ENCODE assay signal across 9 cellular contexts in genomic region chr11:118622376-118623290, GRCh38. TPM values are rescaled to one million over a fixed set of nuclear protein-coding genes. Genes with fewer than 3 reads are reported as not detected.
DNase-seq lines count a peak whose midpoint lies in the region; ATAC-seq and TF ChIP-seq lines count a peak whose summit lies in the region.
"Had no signal": no experiment of that assay in that cellular context is flagged by ENCODE, and none has a peak within 500 bp of the region (broad histone marks: within the 10 kb centered on the region; RNA-seq: fewer than 3 reads in every experiment).

No MANE protein-coding gene starts in this region.

- H3K4me1 Mint-ChIP-seq in activated naive CD4-positive, alpha-beta T cell treated with anti-CD3 and anti-CD28 coated beads, Interleukin-2, amount 50 U/mL, for 24 hours, result peaks cover 14% of the 10 kb centered on the region
- peaks cover 13% of the 10 kb centered on the region for H3K4me1 Mint-ChIP-seq in activated naive CD4-positive, alpha-beta T cell treated with anti-CD3 and anti-CD28 coated beads, Interleukin-2, amount 10 ng/mL, durations not matched to agents 7 days and 5 days

- intact Hi-C loops in Right ventricle myocardium inferior (cut with DNase I), result no loop called here

- H3K27me3 Mint-ChIP-seq in activated naive CD4-positive, alpha-beta T cell treated with anti-CD3 and anti-CD28 coated beads, Interleukin-2, amount 50 U/mL, for 24 hours, result no peaks in the 10 kb centered on the region
- H3K27me3 Mint-ChIP-seq in activated naive CD4-positive, alpha-beta T cell treated with anti-CD3 and anti-CD28 coated beads, Interleukin-2, amount 10 ng/mL, durations not matched to agents 7 days and 5 days, result peaks cover 58% of the 10 kb centered on the region

- peaks cover 2% of the 10 kb centered on the region for H3K36me3 Mint-ChIP-seq in activated naive CD4-positive, alpha-beta T cell treated with anti-CD3 and anti-CD28 coated beads, Interleukin-2, amount 50 U/mL, for 24 hours
- H3K36me3 Mint-ChIP-seq in activated naive CD4-positive, alpha-beta T cell treated with anti-CD3 and anti-CD28 coated beads, Interleukin-2, amount 10 ng/mL, durations not matched to agents 7 days and 5 days, result no peaks in the 10 kb centered on the region

- CTCF ChIA-PET in activated naive CD4-positive, alpha-beta T cell treated with anti-CD3 and anti-CD28 coated beads, Interleukin-2, amount 10 ng/mL, durations not matched to agents 7 days and 5 days (lab: Charles Lee), result interaction anchor here (0.6 to 1.6 kb wide), 3 partner anchors 10 to 529 kb away, joined by 3 to 4 read pairs (median 3); no protein-coding TSS in a partner anchor

- no peak for DNase-seq in activated naive CD4-positive, alpha-beta T cell treated with anti-CD3 and anti-CD28 coated beads, Interleukin-2, amount 10 ng/mL, durations not matched to agents 7 days and 5 days
- DNase-seq in Right ventricle myocardium inferior (ENCODE audit: missing footprints), result no peak
- DNase-seq in retina, result peak; percentile 79
- DNase-seq in NK-92 (lab: John Stamatoyannopoulos, UW; ENCODE audit: unreplicated experiment), result no peak

- H3K4me3 Mint-ChIP-seq in activated naive CD4-positive, alpha-beta T cell treated with anti-CD3 and anti-CD28 coated beads, Interleukin-2, amount 50 U/mL, for 24 hours, result peak overlapping the region; percentile 16
- H3K4me3 Mint-ChIP-seq in activated naive CD4-positive, alpha-beta T cell treated with anti-CD3 and anti-CD28 coated beads, Interleukin-2, amount 10 ng/mL, durations not matched to agents 7 days and 5 days, result no peak overlapping the region

- ATAC-seq in SK-N-SH treated with all-trans-retinoic acid at 6 μM for 48 hours (peak; percentile 61), Right ventricle myocardium inferior (peak; percentile 45), GM18870 (IDR thresholded peaks at IDR 0.05; ENCODE audit: unreplicated experiment) (no peak), HG03280 (IDR thresholded peaks at IDR 0.05; ENCODE audit: unreplicated experiment) (no peak)

- H3K27ac Mint-ChIP-seq in activated naive CD4-positive, alpha-beta T cell treated with anti-CD3 and anti-CD28 coated beads, Interleukin-2, amount 50 U/mL, for 24 hours, result peak overlapping the region; percentile 46
- no peak overlapping the region for H3K27ac Mint-ChIP-seq in activated naive CD4-positive, alpha-beta T cell treated with anti-CD3 and anti-CD28 coated beads, Interleukin-2, amount 10 ng/mL, durations not matched to agents 7 days and 5 days

- no peaks in the 10 kb centered on the region for H3K9me3 Mint-ChIP-seq in activated naive CD4-positive, alpha-beta T cell treated with anti-CD3 and anti-CD28 coated beads, Interleukin-2, amount 50 U/mL, for 24 hours
- H3K9me3 Mint-ChIP-seq in activated naive CD4-positive, alpha-beta T cell treated with anti-CD3 and anti-CD28 coated beads, Interleukin-2, amount 10 ng/mL, durations not matched to agents 7 days and 5 days, result no peaks in the 10 kb centered on the region

TF ChIP-seq in SK-N-SH treated with all-trans-retinoic acid at 6 μM for 48 hours, 23 proteins besides CTCF, POLR2A, EP300 and RAD21:
- TF ChIP-seq PATZ1 (CRISPR knock-in tag; IDR thresholded peaks at IDR 0.05; ENCODE audit: borderline replicate concordance), result no peak
- TF ChIP-seq, protein P1, sequence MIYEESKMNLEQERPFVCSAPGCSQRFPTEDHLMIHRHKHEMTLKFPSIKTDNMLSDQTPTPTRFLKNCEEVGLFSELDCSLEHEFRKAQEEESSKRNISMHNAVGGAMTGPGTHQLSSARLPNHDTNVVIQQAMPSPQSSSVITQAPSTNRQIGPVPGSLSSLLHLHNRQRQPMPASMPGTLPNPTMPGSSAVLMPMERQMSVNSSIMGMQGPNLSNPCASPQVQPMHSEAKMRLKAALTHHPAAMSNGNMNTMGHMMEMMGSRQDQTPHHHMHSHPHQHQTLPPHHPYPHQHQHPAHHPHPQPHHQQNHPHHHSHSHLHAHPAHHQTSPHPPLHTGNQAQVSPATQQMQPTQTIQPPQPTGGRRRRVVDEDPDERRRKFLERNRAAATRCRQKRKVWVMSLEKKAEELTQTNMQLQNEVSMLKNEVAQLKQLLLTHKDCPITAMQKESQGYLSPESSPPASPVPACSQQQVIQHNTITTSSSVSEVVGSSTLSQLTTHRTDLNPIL (CRISPR knock-in tag; IDR thresholded peaks at IDR 0.05; ENCODE audit: low read depth), result no peak
- no peak for TF ChIP-seq ARNTL (CRISPR knock-in tag; IDR thresholded peaks at IDR 0.05; ENCODE audit: borderline replicate concordance, low read depth)
- TF ChIP-seq, protein P2, sequence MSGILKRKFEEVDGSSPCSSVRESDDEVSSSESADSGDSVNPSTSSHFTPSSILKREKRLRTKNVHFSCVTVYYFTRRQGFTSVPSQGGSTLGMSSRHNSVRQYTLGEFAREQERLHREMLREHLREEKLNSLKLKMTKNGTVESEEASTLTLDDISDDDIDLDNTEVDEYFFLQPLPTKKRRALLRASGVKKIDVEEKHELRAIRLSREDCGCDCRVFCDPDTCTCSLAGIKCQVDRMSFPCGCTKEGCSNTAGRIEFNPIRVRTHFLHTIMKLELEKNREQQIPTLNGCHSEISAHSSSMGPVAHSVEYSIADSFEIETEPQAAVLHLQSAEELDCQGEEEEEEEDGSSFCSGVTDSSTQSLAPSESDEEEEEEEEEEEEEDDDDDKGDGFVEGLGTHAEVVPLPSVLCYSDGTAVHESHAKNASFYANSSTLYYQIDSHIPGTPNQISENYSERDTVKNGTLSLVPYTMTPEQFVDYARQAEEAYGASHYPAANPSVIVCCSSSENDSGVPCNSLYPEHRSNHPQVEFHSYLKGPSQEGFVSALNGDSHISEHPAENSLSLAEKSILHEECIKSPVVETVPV (CRISPR knock-in tag; IDR thresholded peaks at IDR 0.05), result no peak
- no peak for TF ChIP-seq TCF4 (CRISPR knock-in tag; IDR thresholded peaks at IDR 0.05; ENCODE audit: borderline replicate concordance)
- TF ChIP-seq ZNF565 (CRISPR knock-in tag; conservative IDR thresholded peaks at IDR 0.05; ENCODE audit: low read depth), result no peak
- TF ChIP-seq RARB (CRISPR knock-in tag; IDR thresholded peaks at IDR 0.05), result no peak
- TF ChIP-seq CSDC2 (CRISPR knock-in tag; IDR thresholded peaks at IDR 0.05), result no peak

RNA-seq across cellular contexts. Expression of gene PHLDB1, which starts 15.2 kb away (rescaled TPM):
- 115 TPM for total RNA-seq in Right ventricle myocardium inferior

RNA-seq across cellular contexts. Expression of gene ARCN1, which starts 50.4 kb away (rescaled TPM):
- total RNA-seq in Right ventricle myocardium inferior, result 93.4 TPM

RNA-seq across cellular contexts. Expression of gene TREH, which starts 56.8 kb away (rescaled TPM):
- total RNA-seq in Right ventricle myocardium inferior, result not detected
- total RNA-seq: activated CD8-positive, alpha-beta memory T cell treated with anti-CD3 and anti-CD28 coated beads for 36 hours had no signal

RNA-seq across cellular contexts. Expression of gene IFT46, which starts 56.9 kb away (rescaled TPM):
- total RNA-seq in Right ventricle myocardium inferior, result 24.9 TPM

Comparison
In these comparisons a context has a peak if more than half of its experiments do, and no peak if none do; other contexts are left out.
1. ATAC-seq: peak in SK-N-SH treated with all-trans-retinoic acid at 6 μM for 48 hours (single experiment) and Right ventricle myocardium inferior (single experiment); none in GM18870 (single experiment) and HG03280 (single experiment).